In the genomic region with DNA sequence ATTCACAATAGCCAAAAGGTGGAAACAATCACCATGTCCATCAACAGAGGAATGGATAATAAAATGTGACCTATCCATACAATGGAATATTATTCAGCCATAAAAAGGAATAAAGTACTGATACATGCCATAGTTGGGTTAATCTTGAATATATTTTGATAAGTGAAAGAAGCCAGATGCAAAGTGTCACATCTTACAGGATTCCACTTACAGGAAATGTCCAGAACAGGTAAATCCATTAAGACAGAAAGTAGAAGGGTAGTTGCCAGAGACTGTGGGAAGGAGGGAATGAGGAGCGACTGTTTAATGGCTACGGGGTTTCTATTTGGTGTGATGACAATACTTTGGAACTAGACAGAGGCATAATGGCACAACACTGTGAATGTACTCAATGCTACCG, we compare ENCODE assay signal across 27 cellular contexts.
A peak's percentile ranks its signal among the peaks of the same experiment; 100 is the strongest.
DNase-seq lines count a peak whose midpoint lies in the region; TF ChIP-seq lines count a peak whose summit lies in the region.
"Had no signal": no experiment of that assay in that cellular context is flagged by ENCODE, and none has a peak within 500 bp of the region (broad histone marks: within the 10 kb centered on the region; RNA-seq: fewer than 3 reads in every experiment).

No MANE protein-coding gene starts in this region.

- H3K27ac ChIP-seq in HEK293 (ENCODE audit: extremely low read depth, low read depth, low read length): no peak overlapping the region
- H3K27ac ChIP-seq: 22Rv1; A549; BLaER1; BLaER1 treated with 17β-estradiol and CSF1 and Interleukin-3, amounts not matched to agents 10 nM and 100 nM; C4-2B had no signal

- POLR2A ChIA-PET in HEK293 (lab: Yijun Ruan, JAX): no interaction called here

- no peak for DNase-seq in GDM1 (lab: John Stamatoyannopoulos, UW)
- DNase-seq: 8988T; ACHN; AML-193; BE2C; C1 segment of cervical spinal cord; Caco-2; Calu3; CD4-positive, alpha-beta memory T cell; CD4-positive, alpha-beta T cell; CD4-positive, CD25-positive, alpha-beta regulatory T cell; CD8-positive, alpha-beta memory T cell; CD8-positive, alpha-beta T cell; COR-L47; DMS 273 treated with DMSO at 0.1 percent for 48 hours; DMS153; DMS53; DMS79; DMS79 treated with DMSO at 0.1 percent for 48 hours; DND-41; EL had no signal

- no peak overlapping the region for H3K4me3 ChIP-seq in HEK293 (ENCODE audit: low read depth, low read length)
- H3K4me3 ChIP-seq: A549; BLaER1; BLaER1 treated with 17β-estradiol and CSF1 and Interleukin-3, amounts not matched to agents 10 nM and 100 nM had no signal

- no peak for TF ChIP-seq CTCF in HEK293 (tag by site-specific recombination; IDR thresholded peaks at IDR 0.05)

- no peaks in the 10 kb centered on the region for H3K9me3 ChIP-seq in HEK293 (ENCODE audit: control insufficient read depth, insufficient read depth, low read depth, low read length)
- H3K9me3 ChIP-seq: A549, BE2C, Caco-2 had no signal

- CTCF ChIA-PET in HEK293 (lab: Yijun Ruan, JAX): no interaction called here

- no peaks in the 10 kb centered on the region for H3K4me1 ChIP-seq in HEK293 (ENCODE audit: control insufficient read depth, insufficient read depth, low read length)
- H3K4me1 ChIP-seq: A549, BE2C, Caco-2 had no signal

- no peaks in the 10 kb centered on the region for H3K36me3 ChIP-seq in HEK293 (ENCODE audit: control insufficient read depth in 2 of 2, insufficient read depth in 1 of 2, low read length in 2 of 2)
- H3K36me3 ChIP-seq: BE2C; BLaER1; BLaER1 treated with 17β-estradiol and CSF1 and Interleukin-3, amounts not matched to agents 10 nM and 100 nM had no signal

TF ChIP-seq in HEK293, 187 proteins besides CTCF, POLR2A, EP300 and RAD21:
- TF ChIP-seq ZNF837 (tag by site-specific recombination; IDR thresholded peaks at IDR 0.05) (no peak), ZNF510 (tag by site-specific recombination; IDR thresholded peaks at IDR 0.05; ENCODE audit: insufficient replicate concordance) (peak; percentile 99)
